1 cellular context compared by ENCODE assay signal in the genomic region with DNA sequence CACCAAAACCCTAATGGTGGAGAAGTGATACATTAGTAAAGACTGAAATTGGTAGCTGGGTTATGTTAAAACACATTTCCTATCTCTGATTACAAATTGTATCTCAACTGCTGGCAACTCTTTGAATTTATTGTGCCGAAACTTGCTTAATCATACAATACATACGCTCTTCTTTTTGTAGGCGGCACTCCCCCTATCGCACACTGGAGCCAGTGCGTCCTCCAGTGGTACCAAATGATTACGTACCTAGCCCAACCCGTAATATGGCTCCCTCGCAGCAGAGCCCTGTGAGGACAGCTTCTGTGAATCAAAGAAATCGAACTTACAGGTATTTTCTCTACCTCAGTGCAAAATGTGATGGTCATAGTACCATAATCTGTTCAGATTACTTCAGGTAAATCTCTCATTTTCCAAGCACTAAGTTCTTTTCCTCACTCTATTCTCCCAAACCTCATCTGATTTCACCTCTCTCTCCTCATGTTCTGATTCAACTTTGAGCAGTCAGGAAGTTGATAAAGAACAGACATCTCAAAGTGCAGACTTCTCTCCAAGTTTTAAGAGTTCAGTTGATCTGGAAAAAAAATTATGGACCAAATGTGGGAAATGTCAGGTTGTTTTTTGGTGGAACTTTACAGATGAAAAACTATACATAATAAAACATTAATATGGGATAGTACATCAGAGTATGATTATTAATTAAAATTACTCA.
TF ChIP-seq lines count a peak whose summit lies in the region.

No MANE protein-coding gene starts in this region.

TF ChIP-seq in HepG2, 621 proteins besides CTCF, POLR2A, EP300 and RAD21 (continued from another document):
- TF ChIP-seq AKAP8 (CRISPR knock-in tag; IDR thresholded peaks at IDR 0.05), result no peak
- TF ChIP-seq, protein P1, sequence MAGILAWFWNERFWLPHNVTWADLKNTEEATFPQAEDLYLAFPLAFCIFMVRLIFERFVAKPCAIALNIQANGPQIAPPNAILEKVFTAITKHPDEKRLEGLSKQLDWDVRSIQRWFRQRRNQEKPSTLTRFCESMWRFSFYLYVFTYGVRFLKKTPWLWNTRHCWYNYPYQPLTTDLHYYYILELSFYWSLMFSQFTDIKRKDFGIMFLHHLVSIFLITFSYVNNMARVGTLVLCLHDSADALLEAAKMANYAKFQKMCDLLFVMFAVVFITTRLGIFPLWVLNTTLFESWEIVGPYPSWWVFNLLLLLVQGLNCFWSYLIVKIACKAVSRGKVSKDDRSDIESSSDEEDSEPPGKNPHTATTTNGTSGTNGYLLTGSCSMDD (CRISPR knock-in tag; IDR thresholded peaks at IDR 0.05), result no peak
- TF ChIP-seq, protein P2, sequence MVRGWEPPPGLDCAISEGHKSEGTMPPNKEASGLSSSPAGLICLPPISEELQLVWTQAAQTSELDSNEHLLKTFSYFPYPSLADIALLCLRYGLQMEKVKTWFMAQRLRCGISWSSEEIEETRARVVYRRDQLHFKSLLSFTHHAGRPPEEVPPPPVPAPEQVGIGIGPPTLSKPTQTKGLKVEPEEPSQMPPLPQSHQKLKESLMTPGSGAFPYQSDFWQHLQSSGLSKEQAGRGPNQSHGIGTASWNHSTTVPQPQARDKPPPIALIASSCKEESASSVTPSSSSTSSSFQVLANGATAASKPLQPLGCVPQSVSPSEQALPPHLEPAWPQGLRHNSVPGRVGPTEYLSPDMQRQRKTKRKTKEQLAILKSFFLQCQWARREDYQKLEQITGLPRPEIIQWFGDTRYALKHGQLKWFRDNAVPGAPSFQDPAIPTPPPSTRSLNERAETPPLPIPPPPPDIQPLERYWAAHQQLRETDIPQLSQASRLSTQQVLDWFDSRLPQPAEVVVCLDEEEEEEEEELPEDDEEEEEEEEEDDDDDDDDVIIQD (CRISPR knock-in tag; IDR thresholded peaks at IDR 0.05; ENCODE audit: low read depth), result no peak
- TF ChIP-seq ZBTB38 (CRISPR knock-in tag; IDR thresholded peaks at IDR 0.05), result 0 out of 2 replicates have a peak, but pooled peaks have one; percentile 54
- TF ChIP-seq FIP1L1 (IDR thresholded peaks at IDR 0.05; ENCODE audit: borderline replicate concordance, insufficient read depth, low read depth, low read length), result no peak
- TF ChIP-seq KDM2A (CRISPR knock-in tag; IDR thresholded peaks at IDR 0.05; ENCODE audit: borderline replicate concordance, low read depth), result no peak
